ENCODE assay signal across 11 cellular contexts in the genomic region with DNA sequence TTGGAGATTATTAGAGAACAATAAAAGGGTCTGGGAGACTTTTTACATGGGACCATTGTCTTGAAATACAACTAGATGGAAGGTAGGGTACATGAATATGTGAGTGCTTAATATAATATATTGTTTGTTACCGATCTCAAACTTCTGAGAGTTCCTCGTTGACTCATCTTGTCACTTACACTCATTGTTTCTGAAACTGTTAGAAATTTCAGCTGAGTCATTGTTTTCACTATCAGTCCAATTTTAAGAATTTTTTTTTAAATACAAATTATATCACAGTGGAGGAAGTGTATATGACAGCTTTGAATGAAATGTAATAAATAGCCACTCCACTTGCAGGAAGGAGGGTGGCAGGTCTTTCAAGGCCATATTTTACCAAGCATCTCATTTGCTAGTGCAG.
DNase-seq lines count a peak whose midpoint lies in the region; ATAC-seq and TF ChIP-seq lines count a peak whose summit lies in the region.
"Had no signal": no experiment of that assay in that cellular context is flagged by ENCODE, and none has a peak within 500 bp of the region (broad histone marks: within the 10 kb centered on the region; RNA-seq: fewer than 3 reads in every experiment).

No MANE protein-coding gene starts in this region.

- TF ChIP-seq EP300 in stomach (IDR thresholded peaks at IDR 0.05), result no peak

- H3K27ac ChIP-seq in stomach, result no peak overlapping the region
- H3K27ac ChIP-seq: sigmoid colon, SJSA1 had no signal

- no peaks in the 10 kb centered on the region for H3K36me3 Mint-ChIP-seq in activated T-cell treated with anti-CD3 and anti-CD28 coated beads, Interleukin-2, amount 50 U/mL, for 4 hours (ENCODE audit: insufficient read depth)
- H3K36me3 Mint-ChIP-seq in progenitor cell of endocrine pancreas (ENCODE audit: insufficient read depth), result no peaks in the 10 kb centered on the region

- peak; percentile 41 to 71 for ATAC-seq in activated T-cell treated with anti-CD3 and anti-CD28 coated beads, Interleukin-2, amount 50 U/mL, for 4 hours
- ATAC-seq in HG02610 (IDR thresholded peaks at IDR 0.05; ENCODE audit: unreplicated experiment) (peak; percentile 94), HG03457 (IDR thresholded peaks at IDR 0.05; ENCODE audit: unreplicated experiment) (peak; percentile 73)

- H3K27me3 Mint-ChIP-seq in activated T-cell treated with anti-CD3 and anti-CD28 coated beads, Interleukin-2, amount 50 U/mL, for 4 hours (ENCODE audit: low read depth), result peaks cover 2% of the 10 kb centered on the region
- H3K27me3 Mint-ChIP-seq in progenitor cell of endocrine pancreas, result peaks cover 3% of the 10 kb centered on the region

- H3K9me3 Mint-ChIP-seq in activated T-cell treated with anti-CD3 and anti-CD28 coated beads, Interleukin-2, amount 50 U/mL, for 4 hours, result no peaks in the 10 kb centered on the region
- no peaks in the 10 kb centered on the region for H3K9me3 Mint-ChIP-seq in progenitor cell of endocrine pancreas (ENCODE audit: low read depth)

- TF ChIP-seq CTCF in progenitor cell of endocrine pancreas (IDR thresholded peaks at IDR 0.05; ENCODE audit: unreplicated experiment), result no peak
- no peak for TF ChIP-seq CTCF in stomach (IDR thresholded peaks at IDR 0.05)

- no peak overlapping the region for H3K4me3 Mint-ChIP-seq in activated T-cell treated with anti-CD3 and anti-CD28 coated beads, Interleukin-2, amount 50 U/mL, for 4 hours
- no peak overlapping the region for H3K4me3 Mint-ChIP-seq in progenitor cell of endocrine pancreas (ENCODE audit: low read depth)

- TF ChIP-seq POLR2A in stomach (IDR thresholded peaks at IDR 0.05), result no peak

- H3K27me3 ChIP-seq in stomach, result no peaks in the 10 kb centered on the region
- H3K27me3 ChIP-seq: sigmoid colon, SJSA1 had no signal

- DNase-seq in activated T-cell treated with anti-CD3 and anti-CD28 coated beads, Interleukin-2, amount 50 U/mL, for 4 hours, result no peak
- DNase-seq in activated T-cell treated with anti-CD3 and anti-CD28 coated beads for 4 hours, result no peak
- DNase-seq in putamen (ENCODE audit: low spot score), result peak; percentile 19
- DNase-seq in progenitor cell of endocrine pancreas (ENCODE audit: low spot score, unreplicated experiment), result no peak
- DNase-seq in NK-92 (lab: John Stamatoyannopoulos, UW; ENCODE audit: unreplicated experiment), result no peak
- DNase-seq in stomach, result no peak
- DNase-seq: GDM1, sigmoid colon had no signal

- no peaks in the 10 kb centered on the region for H3K4me1 Mint-ChIP-seq in activated T-cell treated with anti-CD3 and anti-CD28 coated beads, Interleukin-2, amount 50 U/mL, for 4 hours (ENCODE audit: low read depth)
- no peaks in the 10 kb centered on the region for H3K4me1 Mint-ChIP-seq in progenitor cell of endocrine pancreas (ENCODE audit: low read depth)

- no peaks in the 10 kb centered on the region for H3K36me3 ChIP-seq in stomach
- H3K36me3 ChIP-seq: sigmoid colon, SJSA1 had no signal

- H3K27ac Mint-ChIP-seq in progenitor cell of endocrine pancreas, result no peak overlapping the region

- 62 to 69% (median 63%) methylated on average over 2 of the region's 2 CpGs for WGBS in stomach, 5 donors

- intact Hi-C loops in stomach (cut with DNase I; ENCODE audit: low total_unique reads), result no loop called here

- H3K4me1 ChIP-seq in stomach, result no peaks in the 10 kb centered on the region
- H3K4me1 ChIP-seq: SJSA1 had no signal

- no peaks in the 10 kb centered on the region for H3K9me3 ChIP-seq in stomach
- H3K9me3 ChIP-seq: sigmoid colon, SJSA1 had no signal

- H3K4me3 ChIP-seq in stomach, result no peak overlapping the region
- H3K4me3 ChIP-seq: sigmoid colon, SJSA1 had no signal
